1 cellular context compared by ENCODE assay signal in the genomic region with DNA sequence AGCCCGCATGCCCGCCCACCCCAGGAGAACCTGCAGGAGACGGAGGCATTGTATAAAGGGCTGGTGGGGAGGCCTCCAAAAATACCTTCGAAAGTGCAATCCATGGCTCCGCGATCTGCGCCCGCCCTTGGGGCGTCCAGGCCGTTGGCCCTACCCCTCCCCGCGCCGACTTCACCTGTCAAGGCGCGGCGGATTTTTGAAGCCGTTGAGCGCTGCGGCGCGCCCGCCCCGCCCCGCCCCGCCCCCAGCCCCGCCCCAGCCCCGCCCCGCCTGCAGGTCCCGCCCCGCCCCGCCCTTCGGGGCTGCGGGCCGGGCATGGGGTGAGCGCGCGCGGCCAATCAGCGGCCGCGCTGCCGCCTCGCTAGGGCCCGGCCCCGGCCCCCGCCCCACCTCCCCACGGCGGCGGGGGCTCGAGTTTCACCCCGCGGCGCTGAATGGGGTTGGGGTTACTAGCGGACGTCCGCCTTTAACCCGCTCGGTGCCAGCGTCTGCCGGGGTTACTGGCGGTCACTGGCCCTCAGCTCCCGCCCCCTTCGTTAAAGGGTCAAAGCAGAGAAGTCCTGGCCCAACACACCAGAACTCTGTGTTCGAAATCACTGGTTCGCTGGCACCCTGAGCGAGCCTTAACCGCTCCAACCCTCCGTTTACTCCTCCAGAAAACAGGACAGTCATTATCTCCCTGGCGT.
A peak's percentile ranks its signal among the peaks of the same experiment; 100 is the strongest.
TF ChIP-seq lines count a peak whose summit lies in the region.

No MANE protein-coding gene starts in this region.

TF ChIP-seq in HepG2, 621 proteins besides CTCF, POLR2A, EP300 and RAD21 (continued from another document and continues in another):
- TF ChIP-seq, protein P1, sequence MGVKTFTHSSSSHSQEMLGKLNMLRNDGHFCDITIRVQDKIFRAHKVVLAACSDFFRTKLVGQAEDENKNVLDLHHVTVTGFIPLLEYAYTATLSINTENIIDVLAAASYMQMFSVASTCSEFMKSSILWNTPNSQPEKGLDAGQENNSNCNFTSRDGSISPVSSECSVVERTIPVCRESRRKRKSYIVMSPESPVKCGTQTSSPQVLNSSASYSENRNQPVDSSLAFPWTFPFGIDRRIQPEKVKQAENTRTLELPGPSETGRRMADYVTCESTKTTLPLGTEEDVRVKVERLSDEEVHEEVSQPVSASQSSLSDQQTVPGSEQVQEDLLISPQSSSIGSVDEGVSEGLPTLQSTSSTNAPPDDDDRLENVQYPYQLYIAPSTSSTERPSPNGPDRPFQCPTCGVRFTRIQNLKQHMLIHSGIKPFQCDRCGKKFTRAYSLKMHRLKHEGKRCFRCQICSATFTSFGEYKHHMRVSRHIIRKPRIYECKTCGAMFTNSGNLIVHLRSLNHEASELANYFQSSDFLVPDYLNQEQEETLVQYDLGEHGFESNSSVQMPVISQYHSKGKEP (CRISPR knock-in tag; IDR thresholded peaks at IDR 0.05) = no peak
- TF ChIP-seq GLI4 (CRISPR knock-in tag; IDR thresholded peaks at IDR 0.05; ENCODE audit: borderline replicate concordance) (no peak), POLR2AphosphoS5 (IDR thresholded peaks at IDR 0.05; ENCODE audit: low read depth, low read length) (0 out of 2 replicates have a peak, but pooled peaks have one; percentile 31), MAF1 (CRISPR knock-in tag; IDR thresholded peaks at IDR 0.05; ENCODE audit: borderline replicate concordance) (0 out of 2 replicates have a peak, but pooled peaks have one; percentile 25), NKX3-1 (CRISPR knock-in tag; IDR thresholded peaks at IDR 0.05) (no peak), ISL2 (CRISPR knock-in tag; IDR thresholded peaks at IDR 0.05) (no peak; the same call in 1 of the 2 replicates), KMT2B (CRISPR knock-in tag; IDR thresholded peaks at IDR 0.05) (no peak), SRY (CRISPR knock-in tag; IDR thresholded peaks at IDR 0.05) (no peak), SRSF9 (IDR thresholded peaks at IDR 0.05; ENCODE audit: borderline replicate concordance, insufficient read depth, low read depth, low read length, poor library complexity, severe bottlenecking) (no peak), MTA1 (CRISPR knock-in tag; IDR thresholded peaks at IDR 0.05; ENCODE audit: borderline replicate concordance) (no peak), HCFC1 (IDR thresholded peaks at IDR 0.05; ENCODE audit: low read depth, low read length) (no peak), GZF1 (CRISPR knock-in tag; IDR thresholded peaks at IDR 0.05) (no peak), ZNF558 (CRISPR knock-in tag; IDR thresholded peaks at IDR 0.05; ENCODE audit: borderline replicate concordance) (peak; percentile 78), YEATS4 (CRISPR knock-in tag; IDR thresholded peaks at IDR 0.05; ENCODE audit: borderline replicate concordance) (peak; percentile 40; the same call in 1 of the 2 replicates), HNF4A (CRISPR knock-in tag; IDR thresholded peaks at IDR 0.05) (peak; percentile 37; the same call in 1 of the 2 replicates), THAP7 (CRISPR knock-in tag; IDR thresholded peaks at IDR 0.05) (no peak), NFYB (CRISPR knock-in tag; IDR thresholded peaks at IDR 0.05) (0 out of 2 replicates have a peak, but pooled peaks have one; percentile 19), JARID2 (CRISPR knock-in tag; IDR thresholded peaks at IDR 0.05; ENCODE audit: insufficient replicate concordance) (no peak), ZSCAN22 (CRISPR knock-in tag; IDR thresholded peaks at IDR 0.05) (no peak), ETV5 (CRISPR knock-in tag; IDR thresholded peaks at IDR 0.05; ENCODE audit: borderline replicate concordance) (no peak; the same call in 1 of the 2 replicates), ZNF589 (CRISPR knock-in tag; conservative IDR thresholded peaks at IDR 0.05) (no peak), ZNF136 (CRISPR knock-in tag; IDR thresholded peaks at IDR 0.05; ENCODE audit: low read depth) (no peak), RBM22 (optimal IDR thresholded peaks at IDR 0.05; ENCODE audit: low read length) (peak; percentile 72), ZNF431 (CRISPR knock-in tag; IDR thresholded peaks at IDR 0.05; ENCODE audit: borderline replicate concordance, low read depth) (no peak), ONECUT2 (CRISPR knock-in tag; IDR thresholded peaks at IDR 0.05) (no peak), RAD51 (IDR thresholded peaks at IDR 0.05; ENCODE audit: borderline replicate concordance) (no peak), KLF16 (CRISPR knock-in tag; IDR thresholded peaks at IDR 0.05) (0 out of 4 replicates have a peak, but pooled peaks of 1 of the 2 experiments have one; percentile 44), TFAP4 (IDR thresholded peaks at IDR 0.05; ENCODE audit: borderline replicate concordance, low read depth) (no peak), PHF8 (CRISPR knock-in tag; IDR thresholded peaks at IDR 0.05) (peak; percentile 22; the same call in 1 of the 2 replicates), MAZ (IDR thresholded peaks at IDR 0.05; ENCODE audit: borderline replicate concordance, low read depth, low read length) (peak; percentile 95), MAZ (CRISPR knock-in tag; IDR thresholded peaks at IDR 0.05; ENCODE audit: low read depth) (peak; percentile 56; the same call in 1 of the 2 replicates), DNMT3B (CRISPR knock-in tag; conservative IDR thresholded peaks at IDR 0.05) (no peak), MAFK (conservative IDR thresholded peaks at IDR 0.05 in 1 of 2, IDR thresholded peaks at IDR 0.05 in 1 of 2; ENCODE audit: low read length in 2 of 2) (no peak), ZNF678 (CRISPR knock-in tag; IDR thresholded peaks at IDR 0.05) (no peak), PITX1 (CRISPR knock-in tag; IDR thresholded peaks at IDR 0.05) (peak; percentile 7; the same call in 1 of the 2 replicates), TBX2 (CRISPR knock-in tag; IDR thresholded peaks at IDR 0.05; ENCODE audit: borderline replicate concordance) (peak; percentile 18; the same call in 1 of the 2 replicates), ZNF569 (CRISPR knock-in tag; IDR thresholded peaks at IDR 0.05; ENCODE audit: borderline replicate concordance) (no peak), PHF21A (CRISPR knock-in tag; IDR thresholded peaks at IDR 0.05) (peak; percentile 50; the same call in 1 of the 2 replicates), KDM2A (CRISPR knock-in tag; IDR thresholded peaks at IDR 0.05; ENCODE audit: borderline replicate concordance, low read depth) (no peak; the same call in 1 of the 2 replicates), ZNF564 (CRISPR knock-in tag; IDR thresholded peaks at IDR 0.05) (no peak), GTF2F1 (IDR thresholded peaks at IDR 0.05; ENCODE audit: low read length) (no peak), BCL6 (CRISPR knock-in tag; IDR thresholded peaks at IDR 0.05) (peak; percentile 77), HOXA3 (CRISPR knock-in tag; IDR thresholded peaks at IDR 0.05) (peak; percentile 56; the same call in 1 of the 2 replicates), ZNF850 (CRISPR knock-in tag; conservative IDR thresholded peaks at IDR 0.05) (0 out of 2 replicates have a peak, but pooled peaks have one; percentile 25), ZNF629 (CRISPR knock-in tag; conservative IDR thresholded peaks at IDR 0.05) (no peak), ZBTB7A (CRISPR knock-in tag; IDR thresholded peaks at IDR 0.05) (no peak), NFATC3 (CRISPR knock-in tag; IDR thresholded peaks at IDR 0.05) (no peak), HMGA1 (CRISPR knock-in tag; conservative IDR thresholded peaks at IDR 0.05) (no peak), POLR2G (IDR thresholded peaks at IDR 0.05; ENCODE audit: low read depth, low read length) (peak; percentile 21; the same call in 1 of the 2 replicates)
- TF ChIP-seq, protein P2, sequence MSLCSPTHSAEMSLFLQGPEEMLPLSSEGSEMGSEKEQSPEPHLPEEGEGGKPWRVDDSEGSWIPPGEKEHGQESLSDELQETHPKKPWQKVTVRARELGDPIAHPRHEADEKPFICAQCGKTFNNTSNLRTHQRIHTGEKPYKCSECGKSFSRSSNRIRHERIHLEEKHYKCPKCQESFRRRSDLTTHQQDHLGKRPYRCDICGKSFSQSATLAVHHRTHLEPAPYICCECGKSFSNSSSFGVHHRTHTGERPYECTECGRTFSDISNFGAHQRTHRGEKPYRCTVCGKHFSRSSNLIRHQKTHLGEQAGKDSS (CRISPR knock-in tag; IDR thresholded peaks at IDR 0.05; ENCODE audit: borderline replicate concordance, low read depth) = peak; percentile 79; the same call in 1 of the 2 replicates
- TF ChIP-seq, protein P3, sequence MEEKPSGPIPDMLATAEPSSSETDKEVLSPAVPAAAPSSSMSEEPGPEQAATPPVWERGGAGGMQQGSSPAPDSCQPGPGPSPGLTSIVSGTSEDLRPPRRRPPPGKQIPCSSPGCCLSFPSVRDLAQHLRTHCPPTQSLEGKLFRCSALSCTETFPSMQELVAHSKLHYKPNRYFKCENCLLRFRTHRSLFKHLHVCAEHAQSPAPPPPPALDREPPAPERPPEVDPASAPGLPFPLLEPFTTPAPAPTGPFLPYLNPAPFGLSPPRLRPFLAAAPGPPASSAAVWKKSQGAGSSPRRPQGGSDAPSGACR (CRISPR knock-in tag; IDR thresholded peaks at IDR 0.05) = no peak
- TF ChIP-seq, protein P4, sequence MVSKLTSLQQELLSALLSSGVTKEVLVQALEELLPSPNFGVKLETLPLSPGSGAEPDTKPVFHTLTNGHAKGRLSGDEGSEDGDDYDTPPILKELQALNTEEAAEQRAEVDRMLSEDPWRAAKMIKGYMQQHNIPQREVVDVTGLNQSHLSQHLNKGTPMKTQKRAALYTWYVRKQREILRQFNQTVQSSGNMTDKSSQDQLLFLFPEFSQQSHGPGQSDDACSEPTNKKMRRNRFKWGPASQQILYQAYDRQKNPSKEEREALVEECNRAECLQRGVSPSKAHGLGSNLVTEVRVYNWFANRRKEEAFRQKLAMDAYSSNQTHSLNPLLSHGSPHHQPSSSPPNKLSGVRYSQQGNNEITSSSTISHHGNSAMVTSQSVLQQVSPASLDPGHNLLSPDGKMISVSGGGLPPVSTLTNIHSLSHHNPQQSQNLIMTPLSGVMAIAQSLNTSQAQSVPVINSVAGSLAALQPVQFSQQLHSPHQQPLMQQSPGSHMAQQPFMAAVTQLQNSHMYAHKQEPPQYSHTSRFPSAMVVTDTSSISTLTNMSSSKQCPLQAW (CRISPR knock-in tag; IDR thresholded peaks at IDR 0.05) = no peak
- TF ChIP-seq, protein P5, sequence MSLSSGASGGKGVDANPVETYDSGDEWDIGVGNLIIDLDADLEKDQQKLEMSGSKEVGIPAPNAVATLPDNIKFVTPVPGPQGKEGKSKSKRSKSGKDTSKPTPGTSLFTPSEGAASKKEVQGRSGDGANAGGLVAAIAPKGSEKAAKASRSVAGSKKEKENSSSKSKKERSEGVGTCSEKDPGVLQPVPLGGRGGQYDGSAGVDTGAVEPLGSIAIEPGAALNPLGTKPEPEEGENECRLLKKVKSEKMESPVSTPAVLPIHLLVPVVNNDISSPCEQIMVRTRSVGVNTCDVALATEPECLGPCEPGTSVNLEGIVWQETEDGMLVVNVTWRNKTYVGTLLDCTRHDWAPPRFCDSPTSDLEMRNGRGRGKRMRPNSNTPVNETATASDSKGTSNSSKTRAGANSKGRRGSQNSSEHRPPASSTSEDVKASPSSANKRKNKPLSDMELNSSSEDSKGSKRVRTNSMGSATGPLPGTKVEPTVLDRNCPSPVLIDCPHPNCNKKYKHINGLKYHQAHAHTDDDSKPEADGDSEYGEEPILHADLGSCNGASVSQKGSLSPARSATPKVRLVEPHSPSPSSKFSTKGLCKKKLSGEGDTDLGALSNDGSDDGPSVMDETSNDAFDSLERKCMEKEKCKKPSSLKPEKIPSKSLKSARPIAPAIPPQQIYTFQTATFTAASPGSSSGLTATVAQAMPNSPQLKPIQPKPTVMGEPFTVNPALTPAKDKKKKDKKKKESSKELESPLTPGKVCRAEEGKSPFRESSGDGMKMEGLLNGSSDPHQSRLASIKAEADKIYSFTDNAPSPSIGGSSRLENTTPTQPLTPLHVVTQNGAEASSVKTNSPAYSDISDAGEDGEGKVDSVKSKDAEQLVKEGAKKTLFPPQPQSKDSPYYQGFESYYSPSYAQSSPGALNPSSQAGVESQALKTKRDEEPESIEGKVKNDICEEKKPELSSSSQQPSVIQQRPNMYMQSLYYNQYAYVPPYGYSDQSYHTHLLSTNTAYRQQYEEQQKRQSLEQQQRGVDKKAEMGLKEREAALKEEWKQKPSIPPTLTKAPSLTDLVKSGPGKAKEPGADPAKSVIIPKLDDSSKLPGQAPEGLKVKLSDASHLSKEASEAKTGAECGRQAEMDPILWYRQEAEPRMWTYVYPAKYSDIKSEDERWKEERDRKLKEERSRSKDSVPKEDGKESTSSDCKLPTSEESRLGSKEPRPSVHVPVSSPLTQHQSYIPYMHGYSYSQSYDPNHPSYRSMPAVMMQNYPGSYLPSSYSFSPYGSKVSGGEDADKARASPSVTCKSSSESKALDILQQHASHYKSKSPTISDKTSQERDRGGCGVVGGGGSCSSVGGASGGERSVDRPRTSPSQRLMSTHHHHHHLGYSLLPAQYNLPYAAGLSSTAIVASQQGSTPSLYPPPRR (CRISPR knock-in tag; IDR thresholded peaks at IDR 0.05; ENCODE audit: borderline replicate concordance) = 0 out of 2 replicates have a peak, but pooled peaks have one; percentile 18
- TF ChIP-seq, protein P6, sequence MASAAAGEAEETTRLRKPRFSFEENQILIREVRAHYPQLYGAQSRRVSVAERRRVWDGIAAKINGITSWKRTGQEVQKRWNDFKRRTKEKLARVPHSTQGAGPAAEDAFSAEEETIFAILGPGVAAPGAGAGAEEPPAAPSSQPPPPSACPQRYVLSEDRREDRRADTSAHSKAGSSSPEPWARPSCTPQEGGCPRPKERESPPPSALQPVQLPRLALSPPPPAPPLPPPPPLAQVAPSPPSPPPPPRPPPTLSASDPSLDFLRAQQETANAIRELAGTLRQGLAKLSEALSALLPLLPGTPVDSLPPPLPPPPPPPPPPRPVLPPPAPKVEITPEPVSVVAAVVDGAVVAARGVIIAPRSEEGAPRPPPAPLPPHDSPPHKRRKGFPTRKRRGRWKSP (CRISPR knock-in tag; IDR thresholded peaks at IDR 0.05) = 0 out of 2 replicates have a peak, but pooled peaks have one; percentile 40
- TF ChIP-seq, protein P7, sequence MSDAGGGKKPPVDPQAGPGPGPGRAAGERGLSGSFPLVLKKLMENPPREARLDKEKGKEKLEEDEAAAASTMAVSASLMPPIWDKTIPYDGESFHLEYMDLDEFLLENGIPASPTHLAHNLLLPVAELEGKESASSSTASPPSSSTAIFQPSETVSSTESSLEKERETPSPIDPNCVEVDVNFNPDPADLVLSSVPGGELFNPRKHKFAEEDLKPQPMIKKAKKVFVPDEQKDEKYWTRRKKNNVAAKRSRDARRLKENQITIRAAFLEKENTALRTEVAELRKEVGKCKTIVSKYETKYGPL (CRISPR knock-in tag; IDR thresholded peaks at IDR 0.05) = no peak
- TF ChIP-seq, protein P8, sequence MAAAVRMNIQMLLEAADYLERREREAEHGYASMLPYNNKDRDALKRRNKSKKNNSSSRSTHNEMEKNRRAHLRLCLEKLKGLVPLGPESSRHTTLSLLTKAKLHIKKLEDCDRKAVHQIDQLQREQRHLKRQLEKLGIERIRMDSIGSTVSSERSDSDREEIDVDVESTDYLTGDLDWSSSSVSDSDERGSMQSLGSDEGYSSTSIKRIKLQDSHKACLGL (CRISPR knock-in tag; IDR thresholded peaks at IDR 0.05) = no peak
